Comparison of ENCODE assay signal across 8 cellular contexts in the genomic region with DNA sequence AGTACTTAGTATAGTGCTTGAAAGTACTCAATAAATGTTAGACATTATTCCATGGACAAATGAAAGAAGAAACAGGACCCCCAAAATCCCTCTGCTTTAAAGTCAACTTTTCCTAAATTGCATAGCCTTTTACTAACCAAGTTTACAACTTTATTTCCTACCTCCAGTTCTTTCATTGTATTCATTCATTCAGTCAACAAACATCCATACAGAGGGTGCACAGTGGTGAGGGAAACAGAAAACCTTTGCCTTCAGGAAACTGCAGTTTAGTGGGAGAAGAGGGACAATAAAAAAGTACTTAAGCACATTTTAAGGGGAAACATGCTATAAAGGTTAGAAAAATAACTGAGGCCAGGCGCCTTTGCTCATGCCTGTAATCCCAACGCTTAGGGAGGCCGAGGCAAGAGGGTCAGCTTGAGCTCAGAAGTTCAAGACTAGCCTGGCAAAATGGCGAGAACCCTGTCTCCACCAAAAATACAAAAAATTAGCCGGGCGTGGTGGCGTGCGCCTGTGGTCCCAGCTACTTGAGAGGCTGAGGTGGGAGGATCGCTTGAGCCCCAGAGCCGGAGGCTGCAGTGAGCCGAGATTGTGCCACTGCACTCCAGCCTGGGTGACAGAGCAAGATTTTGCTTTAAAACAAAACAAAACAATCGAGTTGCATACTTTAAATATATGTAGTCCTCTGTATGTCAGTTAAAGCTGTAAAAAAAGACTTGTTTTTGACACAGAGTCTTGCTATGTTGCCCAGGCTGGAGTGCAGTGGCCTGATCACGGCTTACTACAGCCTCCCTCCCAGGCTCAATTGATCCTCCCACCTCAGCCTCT. TPM values are rescaled to one million over a fixed set of nuclear protein-coding genes. Genes with fewer than 3 reads are reported as not detected.
DNase-seq lines count a peak whose midpoint lies in the region; ATAC-seq and TF ChIP-seq lines count a peak whose summit lies in the region.

No MANE protein-coding gene starts in this region.

- H3K4me2 ChIP-seq in fibroblast of lung (ENCODE audit: extremely low read depth, insufficient read depth, low read length): peak overlapping the region; percentile 96

- no peak for TF ChIP-seq CTCF in GM12864 (IDR thresholded peaks at IDR 0.05; ENCODE audit: low read depth, low read length, missing control alignments)
- TF ChIP-seq CTCF in fibroblast of lung (conservative IDR thresholded peaks at IDR 0.05 in 1 of 2, IDR thresholded peaks at IDR 0.05 in 1 of 2; ENCODE audit: low read depth in 1 of 2, low read length in 2 of 2): no peak
- no peak for TF ChIP-seq CTCF in retinal pigment epithelial cell (conservative IDR thresholded peaks at IDR 0.05; ENCODE audit: low read depth, low read length)

- peaks cover 26% of the 10 kb centered on the region for H3K79me2 ChIP-seq in fibroblast of lung (ENCODE audit: control insufficient read depth, insufficient read depth, low read length)

- H3K9ac ChIP-seq in SK-N-MC (ENCODE audit: insufficient read length): peak overlapping the region; percentile 76
- peak overlapping the region; percentile 70 for H3K9ac ChIP-seq in fibroblast of lung (ENCODE audit: insufficient read depth, low read length)

- no peak for DNase-seq in GM12864 (ENCODE audit: low read depth)
- no peak for DNase-seq in SK-N-MC (ENCODE audit: low read depth, low spot score)
- DNase-seq in fibroblast of lung (ENCODE audit: low read depth in 2 of 2): no peak
- DNase-seq in retinal pigment epithelial cell (ENCODE audit: low read depth): no peak
- DNase-seq in NCI-H524 treated with DMSO at 0.1 percent for 48 hours (lab: John Stamatoyannopoulos, UW): no peak
- DNase-seq in NCI-H2171 (lab: John Stamatoyannopoulos, UW): no peak

- no peak for ATAC-seq in HG02588 (IDR thresholded peaks at IDR 0.05; ENCODE audit: unreplicated experiment)
- ATAC-seq in GM18858 (IDR thresholded peaks at IDR 0.05; ENCODE audit: unreplicated experiment): no peak

- H3K4me3 ChIP-seq in GM12864 (ENCODE audit: low read depth, low read length): peak overlapping the region; percentile 92
- H3K4me3 ChIP-seq in SK-N-MC: peak overlapping the region; percentile 81
- peak overlapping the region; percentile 69 to 91 (median 80) for H3K4me3 ChIP-seq in fibroblast of lung (replicated peaks in 1 of 4; ENCODE audit: control extremely low read depth in 1 of 4, insufficient read depth in 1 of 4, low read depth in 3 of 4, low read length in 4 of 4)
- H3K4me3 ChIP-seq in retinal pigment epithelial cell (ENCODE audit: low read length): peak overlapping the region; percentile 74

- H3K9me3 ChIP-seq in SK-N-MC (ENCODE audit: low read depth, low read length): no peaks in the 10 kb centered on the region
- no peaks in the 10 kb centered on the region for H3K9me3 ChIP-seq in fibroblast of lung (ENCODE audit: control insufficient read depth, insufficient read depth, low read depth, low read length)

- H3K4me1 ChIP-seq in fibroblast of lung (ENCODE audit: control insufficient read depth, extremely low read depth, insufficient read depth, low read length): peaks cover 6% of the 10 kb centered on the region

- no peaks in the 10 kb centered on the region for H4K20me1 ChIP-seq in fibroblast of lung (ENCODE audit: control insufficient read depth, extremely low read depth, insufficient read depth, low read length)

- H3K36me3 ChIP-seq in SK-N-MC (ENCODE audit: insufficient read depth, low read length) (no peaks in the 10 kb centered on the region), fibroblast of lung (ENCODE audit: control insufficient read depth, insufficient read depth, low read length) (no peaks in the 10 kb centered on the region)

- H3K27me3 ChIP-seq in fibroblast of lung (ENCODE audit: control insufficient read depth, insufficient read depth, low read length): no peaks in the 10 kb centered on the region

- peak overlapping the region; percentile 89 for H2AFZ ChIP-seq in fibroblast of lung (ENCODE audit: low read length)

- H3K27ac ChIP-seq in SK-N-MC: no peak overlapping the region
- peak overlapping the region; percentile 96 for H3K27ac ChIP-seq in fibroblast of lung (ENCODE audit: insufficient read depth, low read length)

RNA-seq across cellular contexts. Expression of a gene that starts 1.1 kb away (rescaled TPM):
- total RNA-seq in fibroblast of lung: 24.9 and 30.6 TPM in 2 replicates
- polyA plus RNA-seq in fibroblast of lung: 13.5 and 16.7 TPM in 2 replicates
- polyA plus RNA-seq in fibroblast of lung (2012): 8.1 and 10.4 TPM in 2 replicates
- 8.2 and 12.8 TPM in 2 replicates for polyA minus RNA-seq in fibroblast of lung (ENCODE audit: low replicate concordance)
